1 cellular context compared by ENCODE assay signal in genomic region chr10:121311812-121312443, GRCh38.
TF ChIP-seq lines count a peak whose summit lies in the region.

No MANE protein-coding gene starts in this region.

TF ChIP-seq in GM23338, 12 proteins besides CTCF, POLR2A, EP300 and RAD21 (continued from another document):
- TF ChIP-seq ZNF462 (CRISPR knock-in tag; IDR thresholded peaks at IDR 0.05) (no peak), NANOG (IDR thresholded peaks at IDR 0.05; ENCODE audit: borderline replicate concordance) (no peak)
